In the genomic region with DNA sequence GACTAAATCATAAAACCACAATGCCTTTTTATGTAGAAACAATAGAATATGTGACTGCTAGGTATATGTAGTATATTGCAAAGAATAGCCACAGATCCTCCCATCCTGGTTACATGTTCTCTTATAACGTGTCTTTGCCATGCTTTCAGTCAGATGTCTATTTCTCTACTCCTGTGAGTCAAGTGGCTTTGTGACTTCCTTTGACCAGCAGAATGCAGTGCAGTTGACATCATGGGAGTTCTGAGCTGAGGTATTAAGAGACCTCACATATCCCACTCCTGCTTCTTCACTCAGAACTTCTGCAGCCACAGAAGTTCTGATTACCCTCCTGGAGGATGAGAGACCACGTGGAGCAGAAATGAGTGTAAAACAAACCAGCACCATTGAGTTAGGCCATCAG, we compare ENCODE assay signal across 16 cellular contexts.
A peak's percentile ranks its signal among the peaks of the same experiment; 100 is the strongest.
DNase-seq lines count a peak whose midpoint lies in the region; TF ChIP-seq lines count a peak whose summit lies in the region.
"Had no signal": no experiment of that assay in that cellular context is flagged by ENCODE, and none has a peak within 500 bp of the region (broad histone marks: within the 10 kb centered on the region; RNA-seq: fewer than 3 reads in every experiment).

No MANE protein-coding gene starts in this region.

- no peak for TF ChIP-seq CTCF in transverse colon (IDR thresholded peaks at IDR 0.05)

- H3K79me1 ChIP-seq in mesenchymal stem cell (replicated peaks; ENCODE audit: low read length, poor library complexity, severe bottlenecking) = peaks cover 32% of the 10 kb centered on the region

- H3K9ac ChIP-seq in mesenchymal stem cell (ENCODE audit: low read length) = no peak overlapping the region

- no peaks in the 10 kb centered on the region for H3K36me3 ChIP-seq in mesenchymal stem cell (ENCODE audit: control insufficient read depth in 1 of 2, insufficient read depth in 2 of 2, low read depth in 1 of 2, low read length in 2 of 2)
- no peaks in the 10 kb centered on the region for H3K36me3 ChIP-seq in transverse colon

- no peak overlapping the region for H3K4me3 ChIP-seq in mesenchymal stem cell (ENCODE audit: insufficient read depth in 1 of 2, low read depth in 1 of 2, low read length in 2 of 2)
- no peak overlapping the region for H3K4me3 ChIP-seq in transverse colon
- H3K4me3 ChIP-seq: smooth muscle cell had no signal

- H3K4me1 ChIP-seq in mesenchymal stem cell (ENCODE audit: control insufficient read depth, insufficient read depth, low read depth, low read length) (peaks cover 6% of the 10 kb centered on the region), transverse colon (peaks cover 5 to 44% (median 24%) of the 10 kb centered on the region in 4 donors)

- no peak overlapping the region for H3K4me3 Mint-ChIP-seq in activated naive CD4-positive, alpha-beta T cell treated with anti-CD3 and anti-CD28 coated beads, Interleukin-2, amount 50 U/mL, for 24 hours
- H3K4me3 Mint-ChIP-seq in activated T-helper 2 cell treated with anti-CD3 and anti-CD28 coated beads, Interferon-gamma antibody, Interleukin-2, Interleukin-4, amounts not matched to agents 10 μg/mL and 5 μg/mL and 100 μg/mL, durations not matched to agents 14 hours and 24 hours and 36 hours (ENCODE audit: low read depth) = no peak overlapping the region
- H3K4me3 Mint-ChIP-seq: CD14-positive monocyte had no signal

- no peak for DNase-seq in activated naive CD4-positive, alpha-beta T cell treated with anti-CD3 and anti-CD28 coated beads, Interleukin-2, amount 50 U/mL, for 16 hours
- no peak for DNase-seq in activated T-helper 2 cell treated with anti-CD3 and anti-CD28 coated beads, Interferon-gamma antibody, Interleukin-2, Interleukin-4, amounts not matched to agents 10 μg/mL and 5 μg/mL and 100 μg/mL, durations not matched to agents 14 hours and 24 hours and 36 hours (ENCODE audit: low spot score)
- DNase-seq in mesenchymal stem cell = no peak
- DNase-seq in transverse colon = no peak
- no peak for DNase-seq in GM03348 (ENCODE audit: low spot score)
- DNase-seq in NK-92 (lab: John Stamatoyannopoulos, UW; ENCODE audit: unreplicated experiment) = no peak
- DNase-seq: activated CD4-positive, alpha-beta T cell treated with anti-CD3 and anti-CD28 coated beads for 48 hours; cortex of kidney; kidney glomerular epithelial cell; mammary epithelial cell; NCI-H2081; SIG-M5; stimulated activated CD4-positive, alpha-beta T cell treated with anti-CD3 and anti-CD28 coated beads, Interleukin-4, amount 100 ng/mL, for 1 hour had no signal

- H3K14ac ChIP-seq in mesenchymal stem cell (ENCODE audit: low read length in 2 of 2) = no peak overlapping the region

- H3K4me2 ChIP-seq in mesenchymal stem cell (ENCODE audit: low read length, poor library complexity, severe bottlenecking) = no peak overlapping the region
- H3K4me2 ChIP-seq: smooth muscle cell had no signal

- no peak for TF ChIP-seq EP300 in transverse colon (IDR thresholded peaks at IDR 0.05; ENCODE audit: low read depth)

- H3K27ac ChIP-seq in mesenchymal stem cell (ENCODE audit: low read length, poor library complexity, severe bottlenecking) (no peak overlapping the region), transverse colon (peak overlapping the region; percentile 46 to 78 (median 72))

- no peaks in the 10 kb centered on the region for H3K27me3 Mint-ChIP-seq in activated naive CD4-positive, alpha-beta T cell treated with anti-CD3 and anti-CD28 coated beads, Interleukin-2, amount 50 U/mL, for 24 hours
- no peaks in the 10 kb centered on the region for H3K27me3 Mint-ChIP-seq in activated T-helper 2 cell treated with anti-CD3 and anti-CD28 coated beads, Interferon-gamma antibody, Interleukin-2, Interleukin-4, amounts not matched to agents 10 μg/mL and 5 μg/mL and 100 μg/mL, durations not matched to agents 14 hours and 24 hours and 36 hours (ENCODE audit: low read depth)

- no peak overlapping the region for H2BK120ac ChIP-seq in mesenchymal stem cell (ENCODE audit: low read depth, low read length)

- no peak overlapping the region for H3K23ac ChIP-seq in mesenchymal stem cell (ENCODE audit: low read length in 2 of 2)

- no peaks in the 10 kb centered on the region for H3K9me3 Mint-ChIP-seq in activated naive CD4-positive, alpha-beta T cell treated with anti-CD3 and anti-CD28 coated beads, Interleukin-2, amount 50 U/mL, for 24 hours
- no peaks in the 10 kb centered on the region for H3K9me3 Mint-ChIP-seq in activated T-helper 2 cell treated with anti-CD3 and anti-CD28 coated beads, Interferon-gamma antibody, Interleukin-2, Interleukin-4, amounts not matched to agents 10 μg/mL and 5 μg/mL and 100 μg/mL, durations not matched to agents 14 hours and 24 hours and 36 hours

- no peak overlapping the region for H4K8ac ChIP-seq in mesenchymal stem cell (ENCODE audit: low read length)

- no peak overlapping the region for H3K18ac ChIP-seq in mesenchymal stem cell (ENCODE audit: low read depth in 1 of 2, low read length in 2 of 2)

- H2AK5ac ChIP-seq in mesenchymal stem cell (ENCODE audit: low read length, severe bottlenecking) = no peak overlapping the region

- H3K27ac Mint-ChIP-seq in activated naive CD4-positive, alpha-beta T cell treated with anti-CD3 and anti-CD28 coated beads, Interleukin-2, amount 50 U/mL, for 24 hours = peak overlapping the region; percentile 43
- peak overlapping the region; percentile 50 for H3K27ac Mint-ChIP-seq in activated T-helper 2 cell treated with anti-CD3 and anti-CD28 coated beads, Interferon-gamma antibody, Interleukin-2, Interleukin-4, amounts not matched to agents 10 μg/mL and 5 μg/mL and 100 μg/mL, durations not matched to agents 14 hours and 24 hours and 36 hours
- H3K27ac Mint-ChIP-seq: CD14-positive monocyte had no signal

- no peak overlapping the region for H3K4ac ChIP-seq in mesenchymal stem cell (ENCODE audit: low read depth in 1 of 2, low read length in 2 of 2)

- peak overlapping the region; percentile 21 for H2BK15ac ChIP-seq in mesenchymal stem cell (ENCODE audit: low read depth, poor library complexity, severe bottlenecking)

- H3K4me1 Mint-ChIP-seq in activated naive CD4-positive, alpha-beta T cell treated with anti-CD3 and anti-CD28 coated beads, Interleukin-2, amount 50 U/mL, for 24 hours = peaks cover 53% of the 10 kb centered on the region
- H3K4me1 Mint-ChIP-seq in activated T-helper 2 cell treated with anti-CD3 and anti-CD28 coated beads, Interferon-gamma antibody, Interleukin-2, Interleukin-4, amounts not matched to agents 10 μg/mL and 5 μg/mL and 100 μg/mL, durations not matched to agents 14 hours and 24 hours and 36 hours (ENCODE audit: low read depth) = peaks cover 49% of the 10 kb centered on the region

- H2BK12ac ChIP-seq in mesenchymal stem cell (ENCODE audit: low read length in 2 of 2) = no peak overlapping the region

- 100% methylated on average over 2 of the region's 2 CpGs for WGBS in mesenchymal stem cell
- 69 to 93% methylated on average over 2 of the region's 2 CpGs for WGBS in transverse colon (ENCODE audit: low coverage in 1 of 2), 2 donors

- H3K9me3 ChIP-seq in mesenchymal stem cell (ENCODE audit: control insufficient read depth, low read length) (no peaks in the 10 kb centered on the region), transverse colon (no peaks in the 10 kb centered on the region)

- intact Hi-C loops in activated T-helper 2 cell treated with anti-CD3 and anti-CD28 coated beads, Interferon-gamma antibody, Interleukin-2, Interleukin-4, amounts not matched to agents 10 μg/mL and 5 μg/mL and 100 μg/mL, durations not matched to agents 14 hours and 24 hours and 36 hours (cut with micrococcal nuclease) = loop anchor here (2.0 kb wide), 1 partner anchor 22 kb away; no protein-coding TSS in a partner anchor
- intact Hi-C loops in transverse colon (cut with DNase I; ENCODE audit: low total_unique reads) = no loop called here

- in situ Hi-C loops in transverse colon (cut with MboI; ENCODE audit: low pct_ligation_motif_present in 1 of 4, low pct_unique_long_range_greater_than_20kb in 1 of 4, low sequenced_read_pairs in 3 of 4) = no loop called here

- H3K27me3 ChIP-seq in mesenchymal stem cell (ENCODE audit: control insufficient read depth in 1 of 2, insufficient read depth in 1 of 2, low read length in 2 of 2) (no peaks in the 10 kb centered on the region), transverse colon (no peaks in the 10 kb centered on the region)

- H4K91ac ChIP-seq in mesenchymal stem cell (ENCODE audit: low read length) = no peak overlapping the region

- TF ChIP-seq POLR2A in transverse colon (IDR thresholded peaks at IDR 0.05) = no peak

- H2AFZ ChIP-seq in mesenchymal stem cell (ENCODE audit: low read depth, low read length) = no peak overlapping the region

- no peak overlapping the region for H2BK5ac ChIP-seq in mesenchymal stem cell (ENCODE audit: low read depth, low read length, poor library complexity, severe bottlenecking)

- peaks cover 17% of the 10 kb centered on the region for H3K36me3 Mint-ChIP-seq in activated naive CD4-positive, alpha-beta T cell treated with anti-CD3 and anti-CD28 coated beads, Interleukin-2, amount 50 U/mL, for 24 hours
- peaks cover 66% of the 10 kb centered on the region for H3K36me3 Mint-ChIP-seq in activated T-helper 2 cell treated with anti-CD3 and anti-CD28 coated beads, Interferon-gamma antibody, Interleukin-2, Interleukin-4, amounts not matched to agents 10 μg/mL and 5 μg/mL and 100 μg/mL, durations not matched to agents 14 hours and 24 hours and 36 hours (ENCODE audit: low read depth)
